Comparison of ENCODE assay signal across 12 cellular contexts in the genomic region with DNA sequence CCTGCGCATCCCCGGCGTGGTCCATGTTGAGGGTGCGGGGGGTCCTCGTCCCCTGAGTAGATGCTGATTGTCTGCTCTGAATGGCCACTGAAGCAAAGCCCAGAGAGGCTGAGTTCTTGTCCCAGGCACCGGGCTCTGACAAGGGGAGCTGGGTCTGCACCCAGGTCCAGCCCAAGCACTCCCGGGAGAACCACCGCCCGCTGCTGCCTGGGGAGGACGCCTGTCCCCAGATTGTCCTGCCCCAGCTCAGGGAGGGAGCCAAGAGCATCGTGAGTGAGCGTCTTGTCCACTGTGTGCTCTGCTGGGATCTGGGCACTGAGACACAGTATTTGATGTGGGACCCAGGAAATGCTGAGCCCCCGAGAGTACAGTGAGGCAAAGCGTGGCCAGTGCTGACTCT.
"Had no signal": no experiment of that assay in that cellular context is flagged by ENCODE, and none has a peak within 500 bp of the region (broad histone marks: within the 10 kb centered on the region; RNA-seq: fewer than 3 reads in every experiment).

No MANE protein-coding gene starts in this region.

- ATAC-seq: activated CD4-positive, alpha-beta T cell treated with anti-CD3 and anti-CD28 coated beads for 36 hours; naive thymus-derived CD8-positive, alpha-beta T cell had no signal

- H3K27me3 Mint-ChIP-seq: activated CD4-positive, alpha-beta T cell treated with anti-CD3 and anti-CD28 coated beads for 36 hours; stimulated activated naive CD8-positive, alpha-beta T cell treated with anti-CD3 and anti-CD28 coated beads, Interleukin-15, Interleukin-2, amounts not matched to agents 100 ng/mL and 50 ng/mL, for 24 hours had no signal

- H3K36me3 Mint-ChIP-seq: naive thymus-derived CD8-positive, alpha-beta T cell had no signal

- DNase-seq: activated CD4-positive, alpha-beta T cell treated with anti-CD3 and anti-CD28 coated beads for 36 hours; activated naive CD4-positive, alpha-beta T cell treated with anti-CD3 and anti-CD28 coated beads, Interleukin-2, amount 50 U/mL, for 16 hours; adrenal gland; cerebellar nuclear complex; cortex of kidney; effector CD4-positive, alpha-beta T cell; mesendoderm; naive thymus-derived CD8-positive, alpha-beta T cell; stimulated activated CD4-positive, alpha-beta T cell treated with anti-CD3 and anti-CD28 coated beads, Interleukin-1b, Interleukin-23, amount 100 ng/mL, for 48 hours; transverse colon; WERI-Rb-1 had no signal

- H3K27ac Mint-ChIP-seq: activated CD4-positive, alpha-beta T cell treated with anti-CD3 and anti-CD28 coated beads for 36 hours; naive thymus-derived CD8-positive, alpha-beta T cell; stimulated activated naive CD8-positive, alpha-beta T cell treated with anti-CD3 and anti-CD28 coated beads, Interleukin-15, Interleukin-2, amounts not matched to agents 100 ng/mL and 50 ng/mL, for 24 hours had no signal

- H3K4me3 Mint-ChIP-seq: activated CD4-positive, alpha-beta T cell treated with anti-CD3 and anti-CD28 coated beads for 36 hours; naive thymus-derived CD8-positive, alpha-beta T cell; stimulated activated naive CD8-positive, alpha-beta T cell treated with anti-CD3 and anti-CD28 coated beads, Interleukin-15, Interleukin-2, amounts not matched to agents 100 ng/mL and 50 ng/mL, for 24 hours had no signal

- H3K9me3 Mint-ChIP-seq: naive thymus-derived CD8-positive, alpha-beta T cell; stimulated activated naive CD8-positive, alpha-beta T cell treated with anti-CD3 and anti-CD28 coated beads, Interleukin-15, Interleukin-2, amounts not matched to agents 100 ng/mL and 50 ng/mL, for 24 hours had no signal
